14 cellular contexts compared by ENCODE assay signal in genomic region chr1:112445591-112445990, GRCh38.
"Had no signal": no experiment of that assay in that cellular context is flagged by ENCODE, and none has a peak within 500 bp of the region (broad histone marks: within the 10 kb centered on the region; RNA-seq: fewer than 3 reads in every experiment).

No MANE protein-coding gene starts in this region.

- H3K4me2 ChIP-seq: hepatocyte had no signal

- H3K27me3 ChIP-seq: hepatocyte, testis had no signal

- ATAC-seq: activated CD4-positive, CD25-positive, alpha-beta regulatory T cell treated with anti-CD3 and anti-CD28 coated beads, Interleukin-2, amount 50 U/mL, for 24 hours; activated T-cell treated with anti-CD3 and anti-CD28 coated beads, Interleukin-2, amount 50 U/mL, for 4 hours; sciatic nerve; stimulated activated naive CD8-positive, alpha-beta T cell treated with anti-CD3 and anti-CD28 coated beads, Interleukin-15, amount 100 ng/mL, for 72 hours had no signal

- H3K27ac ChIP-seq: hepatocyte, testis had no signal

- H3K4me3 Mint-ChIP-seq: activated naive CD8-positive, alpha-beta T cell; activated T-cell treated with anti-CD3 and anti-CD28 coated beads, Interleukin-2, amount 50 U/mL, for 4 hours; nephron; stimulated activated naive CD8-positive, alpha-beta T cell treated with anti-CD3 and anti-CD28 coated beads, Interleukin-15, amount 100 ng/mL, for 72 hours; T-helper 2 cell treated with Interferon-gamma antibody and Interleukin-4, amounts not matched to agents 5 μg/mL and 100 μg/mL, for 36 hours had no signal

- H2AFZ ChIP-seq: hepatocyte had no signal

- H3K27ac Mint-ChIP-seq: activated naive CD8-positive, alpha-beta T cell; nephron; stimulated activated naive CD8-positive, alpha-beta T cell treated with anti-CD3 and anti-CD28 coated beads, Interleukin-15, amount 100 ng/mL, for 72 hours; T-helper 2 cell treated with Interferon-gamma antibody and Interleukin-4, amounts not matched to agents 5 μg/mL and 100 μg/mL, for 36 hours had no signal

- H3K4me3 ChIP-seq: hepatocyte, testis had no signal

- H3K4me1 Mint-ChIP-seq: stimulated activated naive CD8-positive, alpha-beta T cell treated with anti-CD3 and anti-CD28 coated beads, Interleukin-15, amount 100 ng/mL, for 72 hours had no signal

- H3K9me3 Mint-ChIP-seq: activated T-cell treated with anti-CD3 and anti-CD28 coated beads, Interleukin-2, amount 50 U/mL, for 4 hours; nephron; stimulated activated naive CD8-positive, alpha-beta T cell treated with anti-CD3 and anti-CD28 coated beads, Interleukin-15, amount 100 ng/mL, for 72 hours; T-helper 2 cell treated with Interferon-gamma antibody and Interleukin-4, amounts not matched to agents 5 μg/mL and 100 μg/mL, for 36 hours had no signal

- H3K36me3 Mint-ChIP-seq: activated naive CD8-positive, alpha-beta T cell had no signal

- H3K9me3 ChIP-seq: testis had no signal

- DNase-seq: activated effector memory CD4-positive, alpha-beta T cell treated with anti-CD3 and anti-CD28 coated beads, Interleukin-2, amount 50 U/mL, for 16 hours; activated T-cell treated with anti-CD3 and anti-CD28 coated beads, Interleukin-2, amount 50 U/mL, for 4 hours; anterior cingulate cortex; occipital lobe; stimulated activated CD4-positive, alpha-beta T cell treated with anti-CD3 and anti-CD28 coated beads, Interleukin-2, amount 100 ng/mL, for 48 hours; stimulated activated naive CD8-positive, alpha-beta T cell treated with anti-CD3 and anti-CD28 coated beads, Interleukin-15, amount 100 ng/mL, for 72 hours; SW 1271; testis had no signal
